Comparison of ENCODE assay signal across 7 cellular contexts in the genomic region with DNA sequence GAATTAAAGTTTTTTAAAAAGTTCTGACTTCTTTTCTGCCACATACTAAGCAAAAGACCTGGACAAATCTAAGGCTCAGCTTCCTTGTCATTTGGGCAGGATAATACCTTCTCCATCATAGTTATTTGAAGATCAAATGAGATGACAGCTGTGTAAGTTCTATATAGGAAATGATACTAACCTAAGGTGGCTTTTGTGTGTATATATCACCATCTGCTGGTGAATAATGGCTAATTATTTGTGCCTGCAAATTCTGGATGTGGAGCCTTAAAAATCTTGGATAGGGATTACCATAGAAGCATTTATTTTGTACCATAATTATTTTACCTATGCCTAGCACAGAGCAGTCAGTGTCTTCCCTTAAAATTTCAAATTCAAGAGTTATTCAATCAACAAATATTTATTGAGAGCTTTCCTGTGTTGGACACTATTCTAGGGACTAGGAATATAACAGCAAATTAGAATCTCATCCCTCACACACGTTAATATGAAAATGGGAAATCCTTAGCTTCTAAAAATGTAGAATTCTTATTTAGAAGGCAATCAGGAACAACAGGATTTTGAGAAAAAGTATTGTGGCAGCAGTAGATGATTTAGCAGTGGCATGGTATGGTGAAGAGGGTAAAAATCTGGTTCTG.
DNase-seq lines count a peak whose midpoint lies in the region; ATAC-seq and TF ChIP-seq lines count a peak whose summit lies in the region.

No MANE protein-coding gene starts in this region.

- TF ChIP-seq CTCF in omental fat pad (IDR thresholded peaks at IDR 0.05) = peak in 2 of 3 donors; percentile 29 to 36

- DNase-seq in ELR (ENCODE audit: low read depth) (peak; percentile 64), LoVo (ENCODE audit: low spot score) (peak; percentile 52), SHP77 treated with DMSO at 0.1 percent for 48 hours (lab: John Stamatoyannopoulos, UW) (peak; percentile 43), fibroblast of gingiva (ENCODE audit: low read depth) (peak; percentile 28), omental fat pad (ENCODE audit: low spot score) (no peak)

- ATAC-seq in omental fat pad (ENCODE audit: low FRiP score) (no peak), GM21360 (IDR thresholded peaks at IDR 0.05; ENCODE audit: unreplicated experiment) (no peak), GM19452 (IDR thresholded peaks at IDR 0.05; ENCODE audit: unreplicated experiment) (no peak)
